ENCODE assay signal across 16 cellular contexts in the genomic region with DNA sequence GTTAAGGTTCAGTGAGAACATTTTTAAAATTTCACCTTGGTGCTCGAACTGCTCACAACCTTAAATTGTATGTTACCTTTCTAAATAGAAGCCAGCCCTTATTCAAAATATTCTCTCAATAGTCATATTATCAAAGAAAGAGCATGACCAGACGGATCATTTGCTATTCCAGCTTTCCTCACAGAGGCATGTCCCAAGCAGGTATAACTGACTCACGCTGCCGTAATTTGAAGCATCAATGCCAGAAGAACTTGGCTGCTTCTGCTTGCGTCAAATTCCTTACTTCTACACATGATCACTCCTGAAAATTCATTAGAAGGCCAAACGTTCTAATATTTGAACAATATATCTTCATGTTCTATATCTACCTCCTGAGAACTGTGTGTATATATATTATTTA.
A peak's percentile ranks its signal among the peaks of the same experiment; 100 is the strongest.
DNase-seq lines count a peak whose midpoint lies in the region; ATAC-seq and TF ChIP-seq lines count a peak whose summit lies in the region.
"Had no signal": no experiment of that assay in that cellular context is flagged by ENCODE, and none has a peak within 500 bp of the region (broad histone marks: within the 10 kb centered on the region; RNA-seq: fewer than 3 reads in every experiment).

No MANE protein-coding gene starts in this region.

- TF ChIP-seq CTCF in OCI-LY1 (IDR thresholded peaks at IDR 0.05; ENCODE audit: low read length) (no peak), mammary epithelial cell (conservative IDR thresholded peaks at IDR 0.05 in 1 of 2, IDR thresholded peaks at IDR 0.05 in 1 of 2; ENCODE audit: extremely low read depth in 1 of 2, insufficient read depth in 1 of 2, low read depth in 1 of 2, low read length in 2 of 2) (no peak), omental fat pad (IDR thresholded peaks at IDR 0.05) (no peak), uterus (IDR thresholded peaks at IDR 0.05) (no peak)

- intact Hi-C loops in mammary epithelial cell (cut with micrococcal nuclease): no loop called here
- intact Hi-C loops in uterus (cut with DNase I; ENCODE audit: low total_unique reads): no loop called here

- TSS peak; percentile 32 for BruUV-seq in mammary epithelial cell (replicated peaks; lab: Mats Ljungman, UMichigan)

- 2% methylated on average over 6 of the region's 6 CpGs for WGBS in mammary epithelial cell (ENCODE audit: low coverage, missing lambda C conversion rate)

- H3K9ac ChIP-seq in OCI-LY1 (ENCODE audit: low read length) (no peak overlapping the region), mammary epithelial cell (ENCODE audit: insufficient read depth, low read length) (peak overlapping the region; percentile 24)
- H3K9ac ChIP-seq: BLaER1 treated with 17β-estradiol and CSF1 and Interleukin-3, amounts not matched to agents 10 nM and 100 nM had no signal

- no peak for TF ChIP-seq POLR2A in uterus (IDR thresholded peaks at IDR 0.05)

- CTCF ChIA-PET in mammary epithelial cell (lab: Charles Lee; ENCODE audit: low non-redundant PET): no interaction called here

- H4K20me1 ChIP-seq in OCI-LY1 (ENCODE audit: insufficient read depth, low read length) (no peaks in the 10 kb centered on the region), mammary epithelial cell (ENCODE audit: insufficient read depth, low read length) (no peaks in the 10 kb centered on the region)

- H2AFZ ChIP-seq in OCI-LY1 (ENCODE audit: low read length) (no peak overlapping the region), mammary epithelial cell (ENCODE audit: low read depth, low read length) (peak overlapping the region; percentile 23)

- H3K4me2 ChIP-seq in OCI-LY1 (ENCODE audit: low read length): peak overlapping the region; percentile 35; the same call in 1 of the 2 replicates
- H3K4me2 ChIP-seq in mammary epithelial cell (ENCODE audit: insufficient read depth, low read depth, low read length): peak overlapping the region; percentile 71
- H3K4me2 ChIP-seq: BLaER1 treated with 17β-estradiol and CSF1 and Interleukin-3, amounts not matched to agents 10 nM and 100 nM had no signal

- no peak overlapping the region for H3K27ac ChIP-seq in OCI-LY1 (ENCODE audit: low read depth, low read length, poor library complexity, severe bottlenecking)
- peak overlapping the region; percentile 76 for H3K27ac ChIP-seq in mammary epithelial cell (ENCODE audit: insufficient read depth, low read depth, low read length)
- no peak overlapping the region for H3K27ac ChIP-seq in uterus
- H3K27ac ChIP-seq: 22Rv1; BLaER1 treated with 17β-estradiol and CSF1 and Interleukin-3, amounts not matched to agents 10 nM and 100 nM; HL-60 had no signal

- no peaks in the 10 kb centered on the region for H3K9me2 ChIP-seq in OCI-LY1 (ENCODE audit: low read depth, low read length)

- peaks cover 40% of the 10 kb centered on the region for H3K4me1 ChIP-seq in OCI-LY1 (ENCODE audit: insufficient read depth, low read length, severe bottlenecking)
- H3K4me1 ChIP-seq in mammary epithelial cell (ENCODE audit: insufficient read depth, low read length): peaks cover 33% of the 10 kb centered on the region
- H3K4me1 ChIP-seq in uterus: no peaks in the 10 kb centered on the region

- no peak overlapping the region for H3K4me3 ChIP-seq in OCI-LY1 (ENCODE audit: low read depth, low read length, poor library complexity, severe bottlenecking)
- peak overlapping the region in 1 of 3 experiments; percentile 21 for H3K4me3 ChIP-seq in mammary epithelial cell (replicated peaks in 1 of 3; ENCODE audit: insufficient read depth in 1 of 3, low read depth in 2 of 3, low read length in 3 of 3)
- H3K4me3 ChIP-seq in uterus: no peak overlapping the region
- H3K4me3 ChIP-seq: BLaER1 treated with 17β-estradiol and CSF1 and Interleukin-3, amounts not matched to agents 10 nM and 100 nM had no signal

- H3K79me2 ChIP-seq in OCI-LY1 (ENCODE audit: insufficient read depth, low read length) (peaks cover 57% of the 10 kb centered on the region), mammary epithelial cell (ENCODE audit: insufficient read depth, low read length) (peaks cover 97% of the 10 kb centered on the region)

- in situ Hi-C loops in mammary epithelial cell (cut with MboI; ENCODE audit: low sequenced_read_pairs in 2 of 2): no loop called here

- dilution Hi-C loops in mammary epithelial cell (cut with HindIII; ENCODE audit: low sequenced_read_pairs): no loop called here

- H3F3A ChIP-seq in OCI-LY1 (ENCODE audit: insufficient read depth, low read length): no peaks in the 10 kb centered on the region

- ATAC-seq in esophagus mucosa (peak; percentile 73), omental fat pad (ENCODE audit: low FRiP score) (peak; percentile 56)

- H3K27me3 ChIP-seq in OCI-LY1 (ENCODE audit: insufficient read depth, low read length): no peaks in the 10 kb centered on the region
- H3K27me3 ChIP-seq in mammary epithelial cell (ENCODE audit: insufficient read depth, low read length): no peaks in the 10 kb centered on the region
- no peaks in the 10 kb centered on the region for H3K27me3 ChIP-seq in uterus

- H3K36me3 ChIP-seq in OCI-LY1 (ENCODE audit: insufficient read depth, low read length) (no peaks in the 10 kb centered on the region; the same call in 1 of the 2 replicates), mammary epithelial cell (ENCODE audit: insufficient read depth, low read length) (no peaks in the 10 kb centered on the region), uterus (no peaks in the 10 kb centered on the region)
- H3K36me3 ChIP-seq: BLaER1 treated with 17β-estradiol and CSF1 and Interleukin-3, amounts not matched to agents 10 nM and 100 nM had no signal

- H3K9me3 ChIP-seq in OCI-LY1 (ENCODE audit: low read length): no peaks in the 10 kb centered on the region; the same call in 1 of the 2 replicates
- H3K9me3 ChIP-seq in mammary epithelial cell (replicated peaks; ENCODE audit: insufficient read depth, low read length): peaks cover 8% of the 10 kb centered on the region
- H3K9me3 ChIP-seq in uterus: no peaks in the 10 kb centered on the region

- DNase-seq in mammary epithelial cell (peak; percentile 75), omental fat pad (ENCODE audit: low spot score) (no peak), uterus (no peak), AG08395 (ENCODE audit: low spot score) (no peak)
- no peak for DNase-seq in stimulated activated CD8-positive, alpha-beta memory T cell treated with anti-CD3 and anti-CD28 coated beads, Interleukin-4, amount 100 ng/mL, for 48 hours
- no peak for DNase-seq in activated CD4-positive, alpha-beta T cell treated with anti-CD3 and anti-CD28 coated beads for 1 hour
- DNase-seq: CD4-positive, CD25-positive, alpha-beta regulatory T cell; DMS53; GF-D8; GOT3; H9 had no signal
